ENCODE assay signal across 26 cellular contexts in genomic region chr19:19636573-19636972, GRCh38. TPM values are rescaled to one million over a fixed set of nuclear protein-coding genes. Genes with fewer than 3 reads are reported as not detected.
DNase-seq lines count a peak whose midpoint lies in the region; ATAC-seq, FAIRE-seq and TF ChIP-seq lines count a peak whose summit lies in the region.
"Had no signal": no experiment of that assay in that cellular context is flagged by ENCODE, and none has a peak within 500 bp of the region (broad histone marks: within the 10 kb centered on the region; RNA-seq: fewer than 3 reads in every experiment).

No MANE protein-coding gene starts in this region.

- no peak overlapping the region for H3K4ac ChIP-seq in neuronal stem cell (ENCODE audit: low read length)

- H3K27me3 ChIP-seq in K562 (ENCODE audit: control insufficient read depth in 2 of 2, insufficient read depth in 2 of 2, low read length in 2 of 2) (no peaks in the 10 kb centered on the region), neuronal stem cell (ENCODE audit: control insufficient read depth in 3 of 3, insufficient read depth in 3 of 3, low read depth in 1 of 3, low read length in 3 of 3) (no peaks in the 10 kb centered on the region), Karpas-422 (ENCODE audit: low read length) (no peaks in the 10 kb centered on the region), neural progenitor cell (no peaks in the 10 kb centered on the region)
- H3K27me3 ChIP-seq: BE2C had no signal

- H3K79me1 ChIP-seq in neuronal stem cell (ENCODE audit: low read depth, low read length): no peaks in the 10 kb centered on the region

- H3K9me3 ChIP-seq in HEK293 (ENCODE audit: control insufficient read depth, insufficient read depth, low read depth, low read length) (no peaks in the 10 kb centered on the region), K562 (replicated peaks; ENCODE audit: control insufficient read depth, insufficient read depth, low read depth, low read length) (no peaks in the 10 kb centered on the region), neuronal stem cell (replicated peaks in 1 of 2; ENCODE audit: control insufficient read depth in 2 of 2, insufficient read depth in 1 of 2, low read depth in 1 of 2, low read length in 2 of 2) (peaks cover 0 to 2% of the 10 kb centered on the region in 2 donors), Karpas-422 (ENCODE audit: low read length) (no peaks in the 10 kb centered on the region), neural progenitor cell (ENCODE audit: low read depth) (no peaks in the 10 kb centered on the region)
- H3K9me3 ChIP-seq: BE2C had no signal

- no peak overlapping the region for H2BK15ac ChIP-seq in neuronal stem cell (ENCODE audit: low read length)

- intact Hi-C loops in K562 (cut with micrococcal nuclease): no loop called here

- no peak for ATAC-seq in K562
- no peak for ATAC-seq in effector memory CD8-positive, alpha-beta T cell (replicated peaks)
- ATAC-seq in GM18873 (IDR thresholded peaks at IDR 0.05; ENCODE audit: low FRiP score, unreplicated experiment): no peak
- ATAC-seq: GM12878 had no signal

- no peak for TF ChIP-seq RAD21 in K562 (CRISPR knock-in tag; conservative IDR thresholded peaks at IDR 0.05 in 1 of 2, IDR thresholded peaks at IDR 0.05 in 1 of 2)

- no peak overlapping the region for H2BK5ac ChIP-seq in neuronal stem cell (ENCODE audit: low read length)

- no peak for TF ChIP-seq POLR2A in K562 (conservative IDR thresholded peaks at IDR 0.05)

- no peaks in the 10 kb centered on the region for H3K9me1 ChIP-seq in K562 (ENCODE audit: control insufficient read depth, insufficient read depth, low read length)

- H3K27ac ChIP-seq in HEK293 (ENCODE audit: extremely low read depth, low read depth, low read length) (no peak overlapping the region), K562 (ENCODE audit: extremely low read depth, low read depth, low read length) (no peak overlapping the region), neuronal stem cell (replicated peaks; ENCODE audit: low read length) (no peak overlapping the region), Karpas-422 (ENCODE audit: low read length) (no peak overlapping the region), neural progenitor cell (no peak overlapping the region)
- H3K27ac ChIP-seq: GM23248 had no signal

- no peaks in the 10 kb centered on the region for H4K20me1 ChIP-seq in K562 (replicated peaks; ENCODE audit: control insufficient read depth, insufficient read depth, low read length)
- no peaks in the 10 kb centered on the region for H4K20me1 ChIP-seq in Karpas-422 (ENCODE audit: insufficient read depth, low read depth, low read length)
- H4K20me1 ChIP-seq in neural progenitor cell (ENCODE audit: low read depth): no peaks in the 10 kb centered on the region

- DNase-seq in K562 (ENCODE audit: extremely low read depth in 1 of 4, low spot score in 3 of 4): no peak
- no peak for DNase-seq in neuronal stem cell (ENCODE audit: low spot score)
- DNase-seq in effector memory CD8-positive, alpha-beta T cell: no peak
- DNase-seq in Karpas-422: no peak
- no peak for DNase-seq in neural progenitor cell (ENCODE audit: low spot score)
- DNase-seq: ACHN; BE2C; C1 segment of cervical spinal cord; CD4-positive, CD25-positive, alpha-beta regulatory T cell; CD8-positive, alpha-beta memory T cell; COR-L47; DMS 273 treated with DMSO at 0.1 percent for 48 hours; DMS53; DND-41; EL; GM23248; HCEC 1CT; HFFc6 had no signal

- FAIRE-seq in K562 (lab: Jason Lieb, UNC): no peak
- FAIRE-seq: A204.1, GM12878, GM19239, H54, HTR-8/SVneo had no signal

- no peak overlapping the region for H3K4me2 ChIP-seq in K562 (ENCODE audit: insufficient read depth, low read length)
- H3K4me2 ChIP-seq in neuronal stem cell (ENCODE audit: insufficient read depth, low read length, poor library complexity, severe bottlenecking): no peak overlapping the region
- H3K4me2 ChIP-seq in Karpas-422 (ENCODE audit: low read depth, low read length, poor library complexity, severe bottlenecking): no peak overlapping the region
- no peak overlapping the region for H3K4me2 ChIP-seq in neural progenitor cell

- CTCF ChIA-PET in HEK293 (lab: Yijun Ruan, JAX): no interaction called here
- CTCF ChIA-PET in K562 (lab: Yijun Ruan, JAX; ENCODE audit: low intra/inter-chr PET ratio): no interaction called here

- in situ Hi-C loops in K562 (cut with MboI): loop anchor here (25.0 kb wide), 1 partner anchor 99 kb away; the partner anchor contains the start of genes CILP2 and YJEFN3

- peaks cover 91% of the 10 kb centered on the region for H3K36me3 Mint-ChIP-seq in effector memory CD8-positive, alpha-beta T cell (ENCODE audit: insufficient read depth)
- H3K36me3 Mint-ChIP-seq in neural progenitor cell: peaks cover 18% of the 10 kb centered on the region

- no peak overlapping the region for H4K8ac ChIP-seq in neuronal stem cell (ENCODE audit: low read depth, low read length)

- no peaks in the 10 kb centered on the region for H3K9me2 ChIP-seq in Karpas-422 (replicated peaks; ENCODE audit: insufficient read depth, low read length)

- no peak overlapping the region for H4K91ac ChIP-seq in neuronal stem cell (ENCODE audit: low read depth, low read length, poor library complexity)

- no peaks in the 10 kb centered on the region for H3F3A ChIP-seq in neural progenitor cell (ENCODE audit: low read depth)

- 94% methylated on average over 9 of the region's 9 CpGs for WGBS in K562 (ENCODE audit: insufficient coverage, low coverage, missing lambda C conversion rate)
- WGBS in neuronal stem cell (ENCODE audit: extremely low coverage in 2 of 2, insufficient read length in 2 of 2, insufficient replicate concordance in 1 of 2), 2 donors: no CpG with 5 or more reads among the region's 9 CpGs

- H3K27me3 Mint-ChIP-seq in effector memory CD8-positive, alpha-beta T cell: no peaks in the 10 kb centered on the region
- H3K27me3 Mint-ChIP-seq in neural progenitor cell (ENCODE audit: insufficient read depth, low read depth): peaks cover 4% of the 10 kb centered on the region
- H3K27me3 Mint-ChIP-seq: CD4-positive, CD25-positive, alpha-beta regulatory T cell; CD8-positive, alpha-beta memory T cell; IgD-negative memory B cell had no signal

- H3K9ac ChIP-seq in K562 (ENCODE audit: insufficient read depth in 1 of 2, low read depth in 2 of 2, low read length in 2 of 2) (no peak overlapping the region), neuronal stem cell (ENCODE audit: low read depth, low read length, poor library complexity) (peak overlapping the region; percentile 60), Karpas-422 (ENCODE audit: low read length) (no peak overlapping the region), neural progenitor cell (no peak overlapping the region)
- H3K9ac ChIP-seq: GM23248 had no signal

- no peaks in the 10 kb centered on the region for H3K4me1 ChIP-seq in HEK293 (ENCODE audit: control insufficient read depth, insufficient read depth, low read length)
- peaks cover 0 to 20% of the 10 kb centered on the region in 2 experiments; a peak in 2 of 5 replicates for H3K4me1 ChIP-seq in K562 (replicated peaks in 1 of 2; ENCODE audit: control insufficient read depth in 2 of 2, insufficient read depth in 2 of 2, low read length in 2 of 2)
- no peaks in the 10 kb centered on the region for H3K4me1 ChIP-seq in neuronal stem cell (ENCODE audit: control insufficient read depth in 2 of 2, insufficient read depth in 1 of 2, low read depth in 1 of 2, low read length in 2 of 2)
- no peaks in the 10 kb centered on the region for H3K4me1 ChIP-seq in Karpas-422 (ENCODE audit: low read length)
- no peaks in the 10 kb centered on the region for H3K4me1 ChIP-seq in neural progenitor cell
- H3K4me1 ChIP-seq: BE2C had no signal

- H3K9me3 Mint-ChIP-seq in effector memory CD8-positive, alpha-beta T cell: no peaks in the 10 kb centered on the region
- no peaks in the 10 kb centered on the region for H3K9me3 Mint-ChIP-seq in neural progenitor cell
- H3K9me3 Mint-ChIP-seq: HFFc6, IgD-negative memory B cell had no signal

- no peak for TF ChIP-seq CTCF in HEK293 (tag by site-specific recombination; IDR thresholded peaks at IDR 0.05)
- no peak for TF ChIP-seq CTCF in K562 (IDR thresholded peaks at IDR 0.05 in 2 of 3, conservative IDR thresholded peaks at IDR 0.05 in 1 of 3; ENCODE audit: insufficient read depth in 2 of 3, low read depth in 1 of 3, low read length in 3 of 3)
- TF ChIP-seq CTCF in neural progenitor cell (IDR thresholded peaks at IDR 0.05): no peak

- H3K27ac Mint-ChIP-seq in effector memory CD8-positive, alpha-beta T cell: no peak overlapping the region
- no peak overlapping the region for H3K27ac Mint-ChIP-seq in neural progenitor cell
- H3K27ac Mint-ChIP-seq: HFFc6 had no signal

- no peak for TF ChIP-seq EP300 in K562 (IDR thresholded peaks at IDR 0.05; ENCODE audit: low read length)

- H3K18ac ChIP-seq in neuronal stem cell (ENCODE audit: low read length): no peak overlapping the region

- H3K79me2 ChIP-seq in K562 (ENCODE audit: control insufficient read depth, insufficient read depth, low read length): no peaks in the 10 kb centered on the region
- peaks cover 3% of the 10 kb centered on the region for H3K79me2 ChIP-seq in Karpas-422 (ENCODE audit: low read length)
- no peaks in the 10 kb centered on the region for H3K79me2 ChIP-seq in neural progenitor cell (ENCODE audit: low read depth)

- no peak overlapping the region for H3K14ac ChIP-seq in neuronal stem cell (ENCODE audit: low read length)

- H2AFZ ChIP-seq in K562 (ENCODE audit: low read depth, low read length): no peak overlapping the region
- H2AFZ ChIP-seq in neuronal stem cell (ENCODE audit: low read length): no peak overlapping the region
- no peak overlapping the region for H2AFZ ChIP-seq in Karpas-422 (ENCODE audit: low read length)
- no peak overlapping the region for H2AFZ ChIP-seq in neural progenitor cell (replicated peaks)
- H2AFZ ChIP-seq: GM23248 had no signal

- POLR2A ChIA-PET in HEK293 (lab: Yijun Ruan, JAX) (interaction anchor here (0.6 kb wide), 1 partner anchor 16 kb away, joined by 3 read pairs; no protein-coding TSS in a partner anchor), K562 (lab: Yijun Ruan, JAX) (no interaction called here)

- no peak overlapping the region for H2BK12ac ChIP-seq in neuronal stem cell (ENCODE audit: low read length)

- H3K36me3 ChIP-seq in HEK293 (ENCODE audit: control insufficient read depth in 2 of 2, insufficient read depth in 1 of 2, low read length in 2 of 2): peaks cover 0 to 41% of the 10 kb centered on the region in 2 experiments; a peak in 2 of 3 replicates
- peaks cover 34% of the 10 kb centered on the region; the same call in 2 of the 3 replicates for H3K36me3 ChIP-seq in K562 (ENCODE audit: control insufficient read depth, insufficient read depth, low read length)
- peaks cover 14 to 50% of the 10 kb centered on the region in 2 donors for H3K36me3 ChIP-seq in neuronal stem cell (replicated peaks in 1 of 2; ENCODE audit: control insufficient read depth in 2 of 2, insufficient read depth in 2 of 2, low read length in 2 of 2)
- H3K36me3 ChIP-seq in Karpas-422 (ENCODE audit: insufficient read depth, low read length): peaks cover 9% of the 10 kb centered on the region
- H3K36me3 ChIP-seq in neural progenitor cell: no peaks in the 10 kb centered on the region
- H3K36me3 ChIP-seq: BE2C had no signal

- no peak overlapping the region for H2AK5ac ChIP-seq in neuronal stem cell (ENCODE audit: low read depth, low read length)

- peaks cover 15 to 23% of the 10 kb centered on the region in 2 donors for H3K4me1 Mint-ChIP-seq in effector memory CD8-positive, alpha-beta T cell (ENCODE audit: low read depth in 2 of 2)
- H3K4me1 Mint-ChIP-seq in neural progenitor cell: no peaks in the 10 kb centered on the region

- H2BK120ac ChIP-seq in neuronal stem cell (ENCODE audit: low read depth, low read length): no peak overlapping the region

- H3K4me3 ChIP-seq in HEK293 (ENCODE audit: low read depth, low read length) (no peak overlapping the region), K562 (no peak overlapping the region), neuronal stem cell (ENCODE audit: low read length in 2 of 2) (peak overlapping the region in 1 of 2 donors; percentile 37), Karpas-422 (ENCODE audit: low read length) (no peak overlapping the region), neural progenitor cell (no peak overlapping the region)
- H3K4me3 ChIP-seq: GM12878, GM23248 had no signal

- no peak overlapping the region for H3K23ac ChIP-seq in neuronal stem cell (ENCODE audit: low read depth, low read length, poor library complexity)

- BruUV-seq in K562 (replicated peaks; lab: Mats Ljungman, UMichigan): no TSS peak

- H3K4me3 Mint-ChIP-seq in effector memory CD8-positive, alpha-beta T cell: no peak overlapping the region
- no peak overlapping the region for H3K4me3 Mint-ChIP-seq in neural progenitor cell
- H3K4me3 Mint-ChIP-seq: CD4-positive, CD25-positive, alpha-beta regulatory T cell; CD8-positive, alpha-beta memory T cell; HFFc6; IgD-negative memory B cell had no signal

RNA-seq across cellular contexts. Expression of gene GMIP, which starts 6.9 kb away (rescaled TPM):
- 36.6 and 78.6 TPM in 2 replicates for total RNA-seq in K562 (2011; cell fraction: chromatin; rRNA removed; ENCODE audit: low replicate concordance)
- total RNA-seq in K562 (2011; cell fraction: nucleolus; rRNA removed): 26.7 and 27.8 TPM in 2 replicates
- total RNA-seq in K562 (2011; cell fraction: nucleoplasm; rRNA removed): 17.3 and 24.6 TPM in 2 replicates
- total RNA-seq in K562 (2014; rRNA removed): 9.9 and 12.6 TPM in 2 replicates
- 2.2 and 3.9 TPM in 2 replicates for total RNA-seq in K562 (2014; rRNA removed; fragmentation: Illumina TruSeq; extraction: Trizol)
- total RNA-seq in K562 (2015; rRNA removed; fragmentation: Illumina TruSeq; extraction: Trizol): 3.2 and 3.3 TPM in 2 replicates
- total RNA-seq in K562 (2021): 13.5 and 15.8 TPM in 2 replicates
- polyA plus RNA-seq in K562 (2011; rRNA removed): 2.9 and 5.1 TPM in 2 replicates
- polyA plus RNA-seq in K562 (2011; cell fraction: cytosol; rRNA removed): 2.3 and 3.5 TPM in 2 replicates
- 27.3 and 36.6 TPM in 2 replicates for polyA plus RNA-seq in K562 (2011; cell fraction: nucleus; rRNA removed)
- 8.7 and 16.6 TPM in 2 replicates for polyA plus RNA-seq in K562 (2012)
- polyA plus RNA-seq in K562 (2014; fragmentation: Illumina TruSeq; extraction: Trizol): 5.4 and 6.3 TPM in 2 replicates
- under 1 TPM; 0.14 to 0.38 TPM for polyA plus RNA-seq in K562 (2014; fragmentation: Nextera tagmentation; extraction: Ambion mirVana)
- 6.8 and 12.5 TPM in 2 replicates for polyA plus RNA-seq in K562 (2014; rRNA removed)
- 5.1 and 5.4 TPM in 2 replicates for polyA minus RNA-seq in K562 (2011; rRNA and poly(A)+ RNA removed)
- 3.7 and 6.4 TPM in 2 replicates for polyA minus RNA-seq in K562 (2011; cell fraction: cytosol; rRNA and poly(A)+ RNA removed)
- 6.6 and 8.1 TPM in 2 replicates for polyA minus RNA-seq in K562 (2011; cell fraction: nucleus; rRNA and poly(A)+ RNA removed)
- 6.5 TPM for polyA plus RNA-seq in neuronal stem cell (2013, experiment 1 of 2)
- polyA plus RNA-seq in neuronal stem cell (2013, experiment 2 of 2): 6.7 TPM
- total RNA-seq in Karpas-422 (2014; rRNA removed; shearing (Covaris generic); ENCODE audit: low replicate concordance): 24.3 and 55.8 TPM in 2 replicates
- total RNA-seq in neural progenitor cell (ENCODE audit: low replicate concordance): 6.4 and 7.9 TPM in 2 replicates

RNA-seq across cellular contexts. Expression of gene LPAR2, which starts 8.6 kb away (rescaled TPM):
- 44.7 and 88.0 TPM in 2 replicates for total RNA-seq in K562 (2011; cell fraction: chromatin; rRNA removed; ENCODE audit: low replicate concordance)
- 27.1 and 27.2 TPM in 2 replicates for total RNA-seq in K562 (2011; cell fraction: nucleolus; rRNA removed)
- 34.0 and 49.1 TPM in 2 replicates for total RNA-seq in K562 (2011; cell fraction: nucleoplasm; rRNA removed)
- total RNA-seq in K562 (2014; rRNA removed) (2.3 and 3.3 TPM in 2 replicates), K562 (2014; rRNA removed; fragmentation: Illumina TruSeq; extraction: Trizol) (1.8 and 1.9 TPM in 2 replicates), K562 (2015; rRNA removed; fragmentation: Illumina TruSeq; extraction: Trizol) (4.0 and 4.4 TPM in 2 replicates), K562 (2021) (7.0 and 10.3 TPM in 2 replicates), neural progenitor cell (ENCODE audit: low replicate concordance) (21.2 and 64.8 TPM in 2 replicates)
- polyA plus RNA-seq in K562 (2011; rRNA removed) (4.4 and 9.4 TPM in 2 replicates), K562 (2014; fragmentation: Illumina TruSeq; extraction: Trizol) (6.5 and 7.8 TPM in 2 replicates), K562 (2014; fragmentation: Nextera tagmentation; extraction: Ambion mirVana) (under 1 TPM; 0.63 TPM), K562 (2014; rRNA removed) (8.1 and 13.8 TPM in 2 replicates)
- polyA plus RNA-seq in K562 (2011; cell fraction: cytosol; rRNA removed): 7.7 and 7.9 TPM in 2 replicates
- 76.8 and 108 TPM in 2 replicates for polyA plus RNA-seq in K562 (2011; cell fraction: nucleus; rRNA removed)
- 9.5 and 18.9 TPM in 2 replicates for polyA plus RNA-seq in K562 (2012)
- polyA minus RNA-seq in K562 (2011; rRNA and poly(A)+ RNA removed): 2.7 and 3.6 TPM in 2 replicates
- polyA minus RNA-seq in K562 (2011; cell fraction: cytosol; rRNA and poly(A)+ RNA removed): 1.6 and 2.5 TPM in 2 replicates
- polyA minus RNA-seq in K562 (2011; cell fraction: nucleus; rRNA and poly(A)+ RNA removed): 6.6 and 7.2 TPM in 2 replicates
- 79.0 TPM for polyA plus RNA-seq in neuronal stem cell (2013, experiment 1 of 2)
- 73.0 TPM for polyA plus RNA-seq in neuronal stem cell (2013, experiment 2 of 2)
- total RNA-seq in Karpas-422 (2014; rRNA removed; shearing (Covaris generic); ENCODE audit: low replicate concordance): 18.9 and 22.0 TPM in 2 replicates

RNA-seq across cellular contexts. Expression of gene PBX4, which starts 18.1 kb away (rescaled TPM):
- 4.4 and 8.4 TPM in 2 replicates for total RNA-seq in K562 (2011; cell fraction: chromatin; rRNA removed; ENCODE audit: low replicate concordance)
- total RNA-seq in K562 (2011; cell fraction: nucleolus; rRNA removed): 4.8 and 5.3 TPM in 2 replicates
- 3.2 and 4.2 TPM in 2 replicates for total RNA-seq in K562 (2011; cell fraction: nucleoplasm; rRNA removed)
- total RNA-seq in K562 (2014; rRNA removed) (1.2 and 2.2 TPM in 2 replicates), K562 (2014; rRNA removed; fragmentation: Illumina TruSeq; extraction: Trizol) (0.73 and 0.86 TPM in 2 replicates), K562 (2015; rRNA removed; fragmentation: Illumina TruSeq; extraction: Trizol) (2.0 and 2.1 TPM in 2 replicates), K562 (2021) (2.0 and 2.1 TPM in 2 replicates), neural progenitor cell (ENCODE audit: low replicate concordance) (3.2 and 4.8 TPM in 2 replicates)
- polyA plus RNA-seq in K562 (2011; rRNA removed) (2.7 and 3.1 TPM in 2 replicates), K562 (2014; fragmentation: Illumina TruSeq; extraction: Trizol) (0.92 and 2.5 TPM in 2 replicates), K562 (2014; fragmentation: Nextera tagmentation; extraction: Ambion mirVana) (under 1 TPM in 1 of 2 experiments, not detected in 1; 0.11 TPM), K562 (2014; rRNA removed) (3.8 and 5.9 TPM in 2 replicates)
- 2.3 and 3.1 TPM in 2 replicates for polyA plus RNA-seq in K562 (2011; cell fraction: cytosol; rRNA removed)
- 5.2 and 12.2 TPM in 2 replicates for polyA plus RNA-seq in K562 (2011; cell fraction: nucleus; rRNA removed)
- 2.0 and 4.6 TPM in 2 replicates for polyA plus RNA-seq in K562 (2012)
- 0.98 and 1.0 TPM in 2 replicates for polyA minus RNA-seq in K562 (2011; rRNA and poly(A)+ RNA removed)
- polyA minus RNA-seq in K562 (2011; cell fraction: cytosol; rRNA and poly(A)+ RNA removed): 1.8 TPM in 1 of 2 replicates, not detected in the other
- polyA minus RNA-seq in K562 (2011; cell fraction: nucleus; rRNA and poly(A)+ RNA removed): 3.2 and 3.4 TPM in 2 replicates
- polyA plus RNA-seq in neuronal stem cell (2013, experiment 1 of 2): 6.9 TPM
- polyA plus RNA-seq in neuronal stem cell (2013, experiment 2 of 2): 7.0 TPM
- 0.25 TPM in 1 of 2 replicates, not detected in the other for total RNA-seq in Karpas-422 (2014; rRNA removed; shearing (Covaris generic); ENCODE audit: low replicate concordance)

RNA-seq across cellular contexts. Expression of gene ATP13A1, which starts 26.9 kb away (rescaled TPM):
- total RNA-seq in K562 (2011; cell fraction: chromatin; rRNA removed; ENCODE audit: low replicate concordance): 206 and 610 TPM in 2 replicates
- 371 and 377 TPM in 2 replicates for total RNA-seq in K562 (2011; cell fraction: nucleolus; rRNA removed)
- 207 and 218 TPM in 2 replicates for total RNA-seq in K562 (2011; cell fraction: nucleoplasm; rRNA removed)
- total RNA-seq in K562 (2014; rRNA removed): 32.5 and 41.6 TPM in 2 replicates
- 20.1 and 21.6 TPM in 2 replicates for total RNA-seq in K562 (2014; rRNA removed; fragmentation: Illumina TruSeq; extraction: Trizol)
- 19.6 and 21.8 TPM in 2 replicates for total RNA-seq in K562 (2015; rRNA removed; fragmentation: Illumina TruSeq; extraction: Trizol)
- 68.0 and 83.8 TPM in 2 replicates for total RNA-seq in K562 (2021)
- polyA plus RNA-seq in K562 (2011; rRNA removed): 23.1 and 45.6 TPM in 2 replicates
- polyA plus RNA-seq in K562 (2011; cell fraction: cytosol; rRNA removed): 27.8 and 39.0 TPM in 2 replicates
- polyA plus RNA-seq in K562 (2011; cell fraction: nucleus; rRNA removed): 418 and 536 TPM in 2 replicates
- polyA plus RNA-seq in K562 (2012): 43.7 and 80.1 TPM in 2 replicates
- polyA plus RNA-seq in K562 (2014; fragmentation: Illumina TruSeq; extraction: Trizol): 27.9 and 46.9 TPM in 2 replicates
- polyA plus RNA-seq in K562 (2014; fragmentation: Nextera tagmentation; extraction: Ambion mirVana): 1 to 10 TPM in 1 of 2 experiments, under 1 TPM in 1; 0.90 to 1.8 TPM
- polyA plus RNA-seq in K562 (2014; rRNA removed): 49.2 and 58.9 TPM in 2 replicates
- 35.7 and 39.3 TPM in 2 replicates for polyA minus RNA-seq in K562 (2011; rRNA and poly(A)+ RNA removed)
- 32.4 and 39.3 TPM in 2 replicates for polyA minus RNA-seq in K562 (2011; cell fraction: cytosol; rRNA and poly(A)+ RNA removed)
- 107 and 134 TPM in 2 replicates for polyA minus RNA-seq in K562 (2011; cell fraction: nucleus; rRNA and poly(A)+ RNA removed)
- polyA plus RNA-seq in neuronal stem cell (2013, experiment 1 of 2): 20.7 TPM
- 20.1 TPM for polyA plus RNA-seq in neuronal stem cell (2013, experiment 2 of 2)
- 39.6 and 59.1 TPM in 2 replicates for total RNA-seq in Karpas-422 (2014; rRNA removed; shearing (Covaris generic); ENCODE audit: low replicate concordance)
- 19.2 and 181 TPM in 2 replicates for total RNA-seq in neural progenitor cell (ENCODE audit: low replicate concordance)

RNA-seq across cellular contexts. Expression of gene ZNF101, which starts 32.1 kb away (rescaled TPM):
- 25.4 and 44.7 TPM in 2 replicates for total RNA-seq in K562 (2011; cell fraction: chromatin; rRNA removed; ENCODE audit: low replicate concordance)
- total RNA-seq in K562 (2011; cell fraction: nucleolus; rRNA removed): 19.6 and 22.2 TPM in 2 replicates
- 33.1 and 41.5 TPM in 2 replicates for total RNA-seq in K562 (2011; cell fraction: nucleoplasm; rRNA removed)
- total RNA-seq in K562 (2014; rRNA removed) (9.5 and 10.6 TPM in 2 replicates), K562 (2014; rRNA removed; fragmentation: Illumina TruSeq; extraction: Trizol) (19.3 and 19.8 TPM in 2 replicates), K562 (2015; rRNA removed; fragmentation: Illumina TruSeq; extraction: Trizol) (14.6 and 14.7 TPM in 2 replicates), K562 (2021) (13.1 and 17.5 TPM in 2 replicates), neural progenitor cell (ENCODE audit: low replicate concordance) (22.6 and 29.5 TPM in 2 replicates)
- polyA plus RNA-seq in K562 (2011; rRNA removed) (14.9 and 20.3 TPM in 2 replicates), K562 (2014; fragmentation: Illumina TruSeq; extraction: Trizol) (10.6 and 11.1 TPM in 2 replicates), K562 (2014; fragmentation: Nextera tagmentation; extraction: Ambion mirVana) (10 to 100 TPM in 1 of 2 experiments, 1 to 10 TPM in 1; 9.6 to 11.8 TPM), K562 (2014; rRNA removed) (8.6 and 12.4 TPM in 2 replicates)
- 4.6 and 7.6 TPM in 2 replicates for polyA plus RNA-seq in K562 (2011; cell fraction: cytosol; rRNA removed)
- polyA plus RNA-seq in K562 (2011; cell fraction: nucleus; rRNA removed): 6.4 and 7.7 TPM in 2 replicates
- 7.0 and 7.5 TPM in 2 replicates for polyA plus RNA-seq in K562 (2012)
- 28.3 and 34.7 TPM in 2 replicates for polyA minus RNA-seq in K562 (2011; rRNA and poly(A)+ RNA removed)
- polyA minus RNA-seq in K562 (2011; cell fraction: cytosol; rRNA and poly(A)+ RNA removed): 7.5 and 7.6 TPM in 2 replicates
- 4.4 and 9.1 TPM in 2 replicates for polyA minus RNA-seq in K562 (2011; cell fraction: nucleus; rRNA and poly(A)+ RNA removed)
- 14.0 TPM for polyA plus RNA-seq in neuronal stem cell (2013, experiment 1 of 2)
- 14.0 TPM for polyA plus RNA-seq in neuronal stem cell (2013, experiment 2 of 2)
- total RNA-seq in Karpas-422 (2014; rRNA removed; shearing (Covaris generic); ENCODE audit: low replicate concordance): 12.4 and 15.0 TPM in 2 replicates
